In genomic region chr1:200468264-200469001, GRCh38 we compare ENCODE assay signal across 23 cellular contexts. TPM values are rescaled to one million over a fixed set of nuclear protein-coding genes. Genes with fewer than 3 reads are reported as not detected.
A peak's percentile ranks its signal among the peaks of the same experiment; 100 is the strongest.
DNase-seq lines count a peak whose midpoint lies in the region; ATAC-seq and TF ChIP-seq lines count a peak whose summit lies in the region.
"Had no signal": no experiment of that assay in that cellular context is flagged by ENCODE, and none has a peak within 500 bp of the region (broad histone marks: within the 10 kb centered on the region; RNA-seq: fewer than 3 reads in every experiment).

No MANE protein-coding gene starts in this region.

- H3K27ac Mint-ChIP-seq in CD8-positive, alpha-beta T cell: no peak overlapping the region
- H3K27ac Mint-ChIP-seq: naive thymus-derived CD4-positive, alpha-beta T cell; stimulated activated naive CD8-positive, alpha-beta T cell treated with anti-CD3 and anti-CD28 coated beads, Interleukin-15, Interleukin-2, amounts not matched to agents 100 ng/mL and 50 ng/mL, for 24 hours had no signal

- no peak overlapping the region for H3K9ac ChIP-seq in GM23248

- H3K9me2 ChIP-seq in GM23248 (ENCODE audit: insufficient read depth): no peaks in the 10 kb centered on the region

- CTCF ChIA-PET in CD8-positive, alpha-beta T cell (lab: Charles Lee): no interaction called here

- H3K27ac ChIP-seq in GM23248: no peak overlapping the region
- no peak overlapping the region for H3K27ac ChIP-seq in CD8-positive, alpha-beta T cell (ENCODE audit: low read depth, low read length)
- H3K27ac ChIP-seq: coronary artery, spleen, tibial artery had no signal

- no peaks in the 10 kb centered on the region for H3K9me3 Mint-ChIP-seq in CD8-positive, alpha-beta T cell
- H3K9me3 Mint-ChIP-seq: activated T-cell treated with anti-CD3 and anti-CD28 coated beads, Interleukin-2, amount 50 U/mL, for 4 hours; naive thymus-derived CD4-positive, alpha-beta T cell; stimulated activated naive CD8-positive, alpha-beta T cell treated with anti-CD3 and anti-CD28 coated beads, Interleukin-15, Interleukin-2, amounts not matched to agents 100 ng/mL and 50 ng/mL, for 24 hours had no signal

- H3F3A ChIP-seq in GM23248 (ENCODE audit: insufficient read depth): no peaks in the 10 kb centered on the region

- H3K9me3 ChIP-seq in GM23248 (ENCODE audit: low read depth): no peaks in the 10 kb centered on the region
- no peaks in the 10 kb centered on the region for H3K9me3 ChIP-seq in CD8-positive, alpha-beta T cell (ENCODE audit: low read length)
- H3K9me3 ChIP-seq: spleen, tibial artery had no signal

- H3K27me3 ChIP-seq in GM23248 (replicated peaks; ENCODE audit: insufficient read depth) (no peaks in the 10 kb centered on the region), H7 (ENCODE audit: control insufficient read depth, insufficient read depth, low read length) (no peaks in the 10 kb centered on the region)
- H3K27me3 ChIP-seq in CD8-positive, alpha-beta T cell (ENCODE audit: insufficient read depth, low read length): no peaks in the 10 kb centered on the region

- no peak for TF ChIP-seq CTCF in LNCaP clone FGC (IDR thresholded peaks at IDR 0.05; ENCODE audit: control insufficient read depth, extremely low read depth, insufficient read depth)
- no peak for TF ChIP-seq CTCF in CD8-positive, alpha-beta T cell (IDR thresholded peaks at IDR 0.05)

- POLR2A ChIA-PET in CD8-positive, alpha-beta T cell (lab: Charles Lee): no interaction called here

- H3K4me3 ChIP-seq in GM23248 (no peak overlapping the region), LNCaP clone FGC (ENCODE audit: low read depth, low read length) (no peak overlapping the region), H7 (ENCODE audit: insufficient read depth, low read depth, low read length) (no peak overlapping the region)
- H3K4me3 ChIP-seq in CD8-positive, alpha-beta T cell (ENCODE audit: low read depth, low read length): no peak overlapping the region
- H3K4me3 ChIP-seq: coronary artery, GM12878, spleen, tibial artery had no signal

- WGBS in GM23248 (ENCODE audit: low coverage in 1 of 2, low lambda C conversion rate in 2 of 2, missing lambda C conversion rate in 2 of 2), 2 experiments: 69 to 75% methylated on average over 4 of the region's 4 CpGs

- H3K79me2 ChIP-seq in GM23248 (ENCODE audit: insufficient read depth): no peaks in the 10 kb centered on the region

- H3K36me3 ChIP-seq in GM23248 (ENCODE audit: low read depth): no peaks in the 10 kb centered on the region
- no peaks in the 10 kb centered on the region; the same call in 1 of the 2 replicates for H3K36me3 ChIP-seq in H7 (replicated peaks; ENCODE audit: control insufficient read depth, insufficient read depth, low read length)
- H3K36me3 ChIP-seq in CD8-positive, alpha-beta T cell (ENCODE audit: insufficient read depth, low read length): no peaks in the 10 kb centered on the region
- H3K36me3 ChIP-seq: spleen, tibial artery had no signal

- H3K36me3 Mint-ChIP-seq in CD8-positive, alpha-beta T cell: no peaks in the 10 kb centered on the region
- H3K36me3 Mint-ChIP-seq: naive thymus-derived CD4-positive, alpha-beta T cell had no signal

- in situ Hi-C loops in GM23248 (cut with MboI): no loop called here

- no peaks in the 10 kb centered on the region for H4K20me1 ChIP-seq in GM23248 (ENCODE audit: insufficient read depth)

- no peak overlapping the region for H3K4me3 Mint-ChIP-seq in CD8-positive, alpha-beta T cell
- H3K4me3 Mint-ChIP-seq: activated T-cell treated with anti-CD3 and anti-CD28 coated beads, Interleukin-2, amount 50 U/mL, for 4 hours; naive thymus-derived CD4-positive, alpha-beta T cell; stimulated activated naive CD8-positive, alpha-beta T cell treated with anti-CD3 and anti-CD28 coated beads, Interleukin-15, Interleukin-2, amounts not matched to agents 100 ng/mL and 50 ng/mL, for 24 hours had no signal

- intact Hi-C loops in CD8-positive, alpha-beta T cell (cut with DNase I, micrococcal nuclease): no loop called here

- H2AFZ ChIP-seq in GM23248: no peak overlapping the region

- H3K4me1 Mint-ChIP-seq in CD8-positive, alpha-beta T cell (ENCODE audit: low read depth): peaks cover 3% of the 10 kb centered on the region

- peaks cover 3% of the 10 kb centered on the region for H3K27me3 Mint-ChIP-seq in CD8-positive, alpha-beta T cell (ENCODE audit: low read depth)

- H3K4me2 ChIP-seq in GM23248 (ENCODE audit: unreplicated experiment): no peak overlapping the region

- DNase-seq in GM23248 (peak; percentile 64), LNCaP clone FGC (ENCODE audit: low read depth) (peak; percentile 52), kidney tubule cell (ENCODE audit: low spot score) (peak; percentile 59), H7 (no peak), islet precursor cell (no peak)
- DNase-seq in CD8-positive, alpha-beta T cell: no peak
- DNase-seq: activated CD4-positive, alpha-beta T cell treated with anti-CD3 and anti-CD28 coated beads for 1 hour; activated naive CD4-positive, alpha-beta T cell; activated T-cell treated with anti-CD3 and anti-CD28 coated beads, Interleukin-2, amount 50 U/mL, for 4 hours; AML-193; left colon; naive thymus-derived CD4-positive, alpha-beta T cell; NCI-H1694 treated with DMSO at 0.1 percent for 48 hours; occipital lobe; RPMI8226; spleen; stimulated activated CD4-positive, alpha-beta T cell treated with anti-CD3 and anti-CD28 coated beads, Interleukin-4, amount 100 ng/mL, for 4 hours; T-helper 9 cell; tibial artery had no signal

- peaks cover 20% of the 10 kb centered on the region for H3K4me1 ChIP-seq in GM23248 (ENCODE audit: insufficient read depth)
- no peaks in the 10 kb centered on the region for H3K4me1 ChIP-seq in CD8-positive, alpha-beta T cell (ENCODE audit: insufficient read depth, low read length)
- H3K4me1 ChIP-seq: tibial artery had no signal

- no peak for ATAC-seq in SK-N-SH treated with all-trans-retinoic acid at 6 μM for 48 hours
- no peak for ATAC-seq in CD8-positive, alpha-beta T cell
- ATAC-seq: activated T-cell treated with anti-CD3 and anti-CD28 coated beads, Interleukin-2, amount 50 U/mL, for 4 hours; GM12878; left colon; naive thymus-derived CD4-positive, alpha-beta T cell had no signal

TF ChIP-seq in SK-N-SH treated with all-trans-retinoic acid at 6 μM for 48 hours, 23 proteins besides CTCF, POLR2A, EP300 and RAD21:
- TF ChIP-seq OSR1 (CRISPR knock-in tag; IDR thresholded peaks at IDR 0.05) (no peak), ZNF565 (CRISPR knock-in tag; conservative IDR thresholded peaks at IDR 0.05; ENCODE audit: low read depth) (no peak), GLIS3 (CRISPR knock-in tag; IDR thresholded peaks at IDR 0.05) (no peak), ZC3H10 (CRISPR knock-in tag; IDR thresholded peaks at IDR 0.05) (0 out of 2 replicates have a peak, but pooled peaks have one; percentile 3)
TF ChIP-seq in SK-N-SH treated with all-trans-retinoic acid at 6 μM for 48 hours: peak in this region for 1.

RNA-seq across cellular contexts. Expression of gene ZNF281, which starts 58.6 kb away (rescaled TPM):
- total RNA-seq in GM23248 (2014; rRNA removed; shearing (Covaris generic)): 41.6 and 45.2 TPM in 2 replicates
- polyA plus RNA-seq in GM23248 (2016; fragmentation: Nextera tagmentation; extraction: Ambion mirVana): 39.1 and 40.3 TPM in 2 replicates
- total RNA-seq in H7 (2014; rRNA removed; shearing (Covaris generic)): 43.0 and 48.6 TPM in 2 replicates
- 10 to 100 TPM; 31.0 to 32.9 TPM for total RNA-seq in CD8-positive, alpha-beta T cell

Comparison
In these comparisons a context has a peak if more than half of its experiments do, and no peak if none do; other contexts are left out.
1. DNase-seq: peak in GM23248 (single experiment), LNCaP clone FGC (single experiment) and kidney tubule cell (single experiment); none in H7 (single experiment), CD8-positive, alpha-beta T cell (0 of 7) and islet precursor cell (single experiment).